Comparison of ENCODE assay signal across 1 cellular context in the genomic region with DNA sequence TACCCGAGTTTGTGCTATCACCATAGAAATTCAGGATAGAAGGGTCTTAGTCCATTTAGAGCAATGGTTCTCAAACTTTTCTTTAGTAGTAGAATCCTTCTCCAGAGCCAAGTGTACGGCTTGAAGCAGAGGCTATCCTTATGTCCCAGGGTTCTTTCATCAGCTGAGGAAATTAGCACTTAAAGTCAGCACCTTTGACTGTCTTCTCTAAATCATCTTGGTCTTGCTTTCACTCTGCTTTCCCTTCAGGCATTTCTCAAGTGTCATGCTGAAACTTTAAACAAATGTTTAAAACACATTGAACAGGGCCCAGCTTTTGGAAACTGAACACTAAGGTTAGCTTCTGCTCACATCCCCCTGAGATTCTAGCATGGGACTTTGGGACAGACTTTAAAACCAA.
TF ChIP-seq lines count a peak whose summit lies in the region.

No MANE protein-coding gene starts in this region.

TF ChIP-seq in endothelial cell of umbilical vein, 7 proteins besides CTCF, POLR2A, EP300 and RAD21:
- TF ChIP-seq, protein P1, sequence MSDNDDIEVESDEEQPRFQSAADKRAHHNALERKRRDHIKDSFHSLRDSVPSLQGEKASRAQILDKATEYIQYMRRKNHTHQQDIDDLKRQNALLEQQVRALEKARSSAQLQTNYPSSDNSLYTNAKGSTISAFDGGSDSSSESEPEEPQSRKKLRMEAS (IDR thresholded peaks at IDR 0.05; ENCODE audit: insufficient read depth, insufficient read length) = no peak
- TF ChIP-seq EZH2 (IDR thresholded peaks at IDR 0.05; ENCODE audit: borderline replicate concordance, low read depth, low read length, severe bottlenecking) (no peak), POLR2AphosphoS5 (IDR thresholded peaks at IDR 0.05; ENCODE audit: insufficient read depth, low read depth, low read length) (no peak), MYC (IDR thresholded peaks at IDR 0.05; ENCODE audit: low read depth, low read length) (no peak), JUN (IDR thresholded peaks at IDR 0.05; ENCODE audit: borderline replicate concordance, insufficient read depth, insufficient read length, low read depth) (no peak), FOS (IDR thresholded peaks at IDR 0.05; ENCODE audit: borderline replicate concordance, insufficient read depth, low read length) (no peak), GATA2 (IDR thresholded peaks at IDR 0.05; ENCODE audit: insufficient read depth, insufficient read length, low read depth, low read length) (no peak)
